ENCODE assay signal across 16 cellular contexts in the genomic region with DNA sequence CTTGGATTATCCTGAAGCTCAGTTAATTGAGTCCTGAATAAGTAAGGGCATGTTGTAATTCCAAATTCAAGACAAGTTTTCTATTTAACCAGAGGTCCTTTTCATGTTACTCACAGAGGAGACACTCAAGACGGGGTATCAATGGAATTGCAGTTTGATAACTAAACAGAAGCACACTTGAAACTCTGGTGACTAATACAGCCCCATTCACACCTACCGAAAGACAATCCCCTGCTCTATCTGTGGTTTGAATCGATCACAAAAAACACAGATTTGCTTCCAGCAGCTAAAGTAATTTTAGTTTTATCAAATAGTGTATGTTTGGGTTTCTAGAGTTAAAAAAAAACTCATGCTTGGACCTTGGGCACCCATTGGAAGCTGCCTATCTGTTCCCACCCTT.
DNase-seq lines count a peak whose midpoint lies in the region; ATAC-seq, FAIRE-seq and TF ChIP-seq lines count a peak whose summit lies in the region.
"Had no signal": no experiment of that assay in that cellular context is flagged by ENCODE, and none has a peak within 500 bp of the region (broad histone marks: within the 10 kb centered on the region; RNA-seq: fewer than 3 reads in every experiment).

No MANE protein-coding gene starts in this region.

- no peak overlapping the region for H3K4me3 ChIP-seq in DOHH2 (ENCODE audit: low read length)
- H3K4me3 ChIP-seq: lower lobe of right lung, uterus had no signal

- H3K36me3 ChIP-seq in DOHH2 (ENCODE audit: control insufficient read depth, low read length): peaks cover 8% of the 10 kb centered on the region
- H3K36me3 ChIP-seq: lower lobe of right lung, uterus had no signal

- peaks cover 3% of the 10 kb centered on the region; the same call in 1 of the 2 replicates for H3K79me2 ChIP-seq in DOHH2 (ENCODE audit: control insufficient read depth, low read length)

- in situ Hi-C loops in GM13976 (cut with MboI; ENCODE audit: low sequenced_read_pairs, unreplicated experiment): no loop called here

- DNase-seq in GM19239 (ENCODE audit: insufficient read length, low spot score) (no peak), MV-4-11 (lab: John Stamatoyannopoulos, UW) (no peak), GM13976 (ENCODE audit: low spot score) (no peak), GF-D8 (lab: John Stamatoyannopoulos, UW) (no peak)
- no peak for DNase-seq in stimulated activated CD4-positive, alpha-beta T cell treated with anti-CD3 and anti-CD28 coated beads, Interleukin-12 subunit alpha, Interleukin-12 subunit beta, amount 100 ng/mL, for 4 hours
- DNase-seq: activated CD4-positive, alpha-beta T cell treated with anti-CD3 and anti-CD28 coated beads, Interleukin-2, amount 50 U/mL, for 4 hours; activated gamma-delta T cell treated with Interleukin-2 at 50 U/mL for 16 hours; lower lobe of right lung; NCI-H2171 treated with DMSO at 0.1 percent for 48 hours; nucleus accumbens; T-helper 17 cell; uterus had no signal

- ATAC-seq in HG02884 (IDR thresholded peaks at IDR 0.05; ENCODE audit: unreplicated experiment) (peak; percentile 72), HG03520 (IDR thresholded peaks at IDR 0.05; ENCODE audit: unreplicated experiment) (peak; percentile 60)
- ATAC-seq: lower lobe of right lung, T-helper 17 cell had no signal

- no peaks in the 10 kb centered on the region for H3K9me3 ChIP-seq in DOHH2 (ENCODE audit: control insufficient read depth, insufficient read depth, low read length)
- H3K9me3 ChIP-seq: lower lobe of right lung, uterus had no signal

- H3K4me2 ChIP-seq in DOHH2 (ENCODE audit: low read length): peak overlapping the region; percentile 37

- H3K27ac ChIP-seq in DOHH2 (ENCODE audit: low read depth, low read length): peak overlapping the region; percentile 28
- H3K27ac ChIP-seq: epithelial cell of prostate, lower lobe of right lung, uterus had no signal

- H3K9me2 ChIP-seq in DOHH2 (replicated peaks; ENCODE audit: control insufficient read depth, low read length): no peaks in the 10 kb centered on the region

- peaks cover 33% of the 10 kb centered on the region for H3F3A ChIP-seq in DOHH2 (ENCODE audit: control insufficient read depth, insufficient read depth)

- no peaks in the 10 kb centered on the region for H3K27me3 ChIP-seq in DOHH2 (ENCODE audit: control insufficient read depth, low read length)
- H3K27me3 ChIP-seq: uterus had no signal

- FAIRE-seq in GM19239 (lab: Jason Lieb, UNC): peak; percentile 66

- peaks cover 73% of the 10 kb centered on the region for H3K4me1 ChIP-seq in DOHH2 (ENCODE audit: control insufficient read depth, low read length)
- H3K4me1 ChIP-seq: lower lobe of right lung, uterus had no signal

- TF ChIP-seq CTCF in DOHH2 (IDR thresholded peaks at IDR 0.05; ENCODE audit: low read depth, low read length, poor library complexity, severe bottlenecking): no peak
- TF ChIP-seq CTCF in GM13976 (IDR thresholded peaks at IDR 0.05; ENCODE audit: borderline replicate concordance, control extremely low read depth, extremely low read depth, insufficient read depth, missing control alignments): no peak

- no peaks in the 10 kb centered on the region for H4K20me1 ChIP-seq in DOHH2 (ENCODE audit: control insufficient read depth, insufficient read depth, low read depth, low read length)
